8 cellular contexts compared by ENCODE assay signal in genomic region chr5:129905467-129906176, GRCh38. TPM values are rescaled to one million over a fixed set of nuclear protein-coding genes. Genes with fewer than 3 reads are reported as not detected.
DNase-seq lines count a peak whose midpoint lies in the region; ATAC-seq, FAIRE-seq and TF ChIP-seq lines count a peak whose summit lies in the region.

No MANE protein-coding gene starts in this region.

- intact Hi-C loops in natural killer cell (cut with micrococcal nuclease) = no loop called here

- peaks cover 29 to 50% of the 10 kb centered on the region in 2 donors for H3K27me3 Mint-ChIP-seq in natural killer cell (ENCODE audit: low read depth in 2 of 2)

- DNase-seq in GM06990 (ENCODE audit: extremely low read depth, insufficient read length) (peak; percentile 8), RWPE2 (ENCODE audit: low spot score) (peak; percentile 67), natural killer cell (no peak), NCI-H187 (lab: John Stamatoyannopoulos, UW) (no peak), H54 (ENCODE audit: insufficient read length, low spot score) (no peak), UCSD-AML1 (lab: John Stamatoyannopoulos, UW; ENCODE audit: unreplicated experiment) (no peak), activated gamma-delta T cell treated with Interleukin-2 at 50 U/mL for 16 hours (no peak)

- FAIRE-seq in H54 (lab: Jason Lieb, UNC) = no peak

- H3K9me3 ChIP-seq in RWPE2 (ENCODE audit: severe bottlenecking) = no peaks in the 10 kb centered on the region

- H3K36me3 ChIP-seq in GM06990 (ENCODE audit: control insufficient read depth, insufficient read depth, low read length) (no peaks in the 10 kb centered on the region), RWPE2 (ENCODE audit: low read depth) (no peaks in the 10 kb centered on the region)

- no peak overlapping the region for H3K27ac Mint-ChIP-seq in natural killer cell

- peaks cover 7% of the 10 kb centered on the region for H3K36me3 Mint-ChIP-seq in natural killer cell

- peaks cover 13 to 15% of the 10 kb centered on the region in 2 donors for H3K4me1 Mint-ChIP-seq in natural killer cell

- peaks cover 0 to 3% of the 10 kb centered on the region in 2 donors for H3K9me3 Mint-ChIP-seq in natural killer cell

- H3K27ac ChIP-seq in RWPE2 (ENCODE audit: poor library complexity, severe bottlenecking) = no peak overlapping the region

- H3K4me3 Mint-ChIP-seq in natural killer cell = peak overlapping the region; percentile 87

- no peak for TF ChIP-seq POLR2A in H54 (IDR thresholded peaks at IDR 0.05; ENCODE audit: low read depth, low read length)

- H3K4me3 ChIP-seq in GM06990 (replicated peaks; ENCODE audit: low read depth, low read length) (no peak overlapping the region), RWPE2 (ENCODE audit: severe bottlenecking) (peak overlapping the region; percentile 41)

- H3K27me3 ChIP-seq in GM06990 (replicated peaks; ENCODE audit: control insufficient read depth, insufficient read depth, low read length) (no peaks in the 10 kb centered on the region; the same call in 1 of the 2 replicates), RWPE2 (ENCODE audit: insufficient read depth, poor library complexity, severe bottlenecking) (peaks cover 36% of the 10 kb centered on the region)

- H3K4me1 ChIP-seq in RWPE2 (ENCODE audit: insufficient read depth, poor library complexity, severe bottlenecking) = peaks cover 5% of the 10 kb centered on the region

- ATAC-seq in RWPE2 (ENCODE audit: low read depth) (peak; percentile 2; the same call in 1 of the 3 replicates), esophagus mucosa (peak; percentile 3), natural killer cell (no peak)

- no peak for TF ChIP-seq CTCF in GM06990 (IDR thresholded peaks at IDR 0.05; ENCODE audit: insufficient read depth, low read length, poor library complexity, severe bottlenecking)
- TF ChIP-seq CTCF in RWPE2 (IDR thresholded peaks at IDR 0.05; ENCODE audit: poor library complexity, severe bottlenecking) = no peak
- TF ChIP-seq CTCF in natural killer cell (IDR thresholded peaks at IDR 0.05) = no peak

RNA-seq across cellular contexts. Expression of gene CHSY3, which starts 1.4 kb away (rescaled TPM):
- total RNA-seq in esophagus mucosa (0.28 TPM), natural killer cell (1 to 10 TPM in 2 of 3 donors, under 1 TPM in 1; 0.18 to 2.3 (median 2.3) TPM)

Comparison
In these comparisons a context has a peak if more than half of its experiments do, and no peak if none do; other contexts are left out.
1. DNase-seq: peak in GM06990 (single experiment) and RWPE2 (single experiment); none in natural killer cell (single experiment), NCI-H187 (0 of 2), H54 (single experiment), UCSD-AML1 (single experiment) and activated gamma-delta T cell treated with Interleukin-2 at 50 U/mL for 16 hours (single experiment).
2. ATAC-seq: peak in RWPE2 (single experiment) and esophagus mucosa (single experiment); none in natural killer cell (0 of 3).